1 cellular context compared by ENCODE assay signal in the genomic region with DNA sequence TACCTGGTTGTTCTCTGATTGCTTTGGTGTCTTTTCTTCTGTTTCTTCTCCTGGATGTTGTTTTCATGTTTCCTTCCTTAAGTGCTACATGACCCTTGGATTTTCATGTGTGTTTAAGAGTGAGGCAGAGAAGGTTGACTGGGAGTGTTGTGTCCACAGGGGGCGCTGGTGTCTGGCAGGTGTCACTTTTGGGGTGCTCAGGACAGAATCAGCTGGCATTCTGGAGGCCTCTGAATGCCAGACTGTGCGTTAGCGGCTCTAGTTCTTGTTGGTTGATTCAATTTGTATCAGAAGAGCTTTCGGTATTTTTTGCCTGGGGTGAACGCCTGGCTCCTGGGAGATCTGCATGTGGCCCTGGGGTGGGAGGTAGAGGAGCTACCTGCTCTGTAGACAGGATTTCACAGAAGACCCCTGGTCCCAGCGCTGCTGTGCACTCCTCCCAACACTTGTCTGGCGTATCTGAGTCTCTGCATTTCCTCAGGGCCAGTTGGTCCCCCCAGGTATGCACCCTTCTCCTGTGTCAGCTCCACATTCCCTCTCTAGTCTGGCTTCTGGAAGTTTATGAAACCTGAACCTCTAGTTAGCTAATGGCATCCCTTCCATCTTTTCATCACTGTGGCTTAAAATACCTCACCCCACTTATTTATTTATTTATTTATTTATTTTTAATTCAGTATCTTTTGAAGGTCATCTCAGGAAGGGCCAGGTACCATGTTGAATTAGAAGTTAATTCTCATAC.
TF ChIP-seq lines count a peak whose summit lies in the region.

No MANE protein-coding gene starts in this region.

TF ChIP-seq in H1, 55 proteins besides CTCF, POLR2A, EP300 and RAD21:
- TF ChIP-seq CHD7 (IDR thresholded peaks at IDR 0.05; ENCODE audit: insufficient replicate concordance, low read length), result peak; percentile 29
- TF ChIP-seq CREB1 (IDR thresholded peaks at IDR 0.05), result 0 out of 2 replicates have a peak, but pooled peaks have one; percentile 19
- peak in 1 of 2 experiments; percentile 68; a peak in 1 of 4 replicates for TF ChIP-seq SIN3A (conservative IDR thresholded peaks at IDR 0.05 in 1 of 2, IDR thresholded peaks at IDR 0.05 in 1 of 2; ENCODE audit: low read depth in 1 of 2, low read length in 2 of 2)
- TF ChIP-seq TAF7 (optimal IDR thresholded peaks at IDR 0.05; ENCODE audit: borderline replicate concordance, low read depth, low read length), result no peak
